Comparison of ENCODE assay signal across 8 cellular contexts in genomic region chr2:215166505-215166904, GRCh38. TPM values are rescaled to one million over a fixed set of nuclear protein-coding genes. Genes with fewer than 3 reads are reported as not detected.
"Had no signal": no experiment of that assay in that cellular context is flagged by ENCODE, and none has a peak within 500 bp of the region (broad histone marks: within the 10 kb centered on the region; RNA-seq: fewer than 3 reads in every experiment).

No MANE protein-coding gene starts in this region.

RNA-seq across cellular contexts. Expression of gene ABCA12, which starts 28.1 kb away (rescaled TPM):
- total RNA-seq: OCI-LY7; Peyer's patch; Right ventricle myocardium inferior; Right ventricle myocardium superior; RPMI7951; SK-MEL-5; T-cell; T-helper 1 cell treated with Interleukin-12 subunit alpha and Interleukin-12 subunit beta and Interleukin-4 antibody, amounts not matched to agents 30 ng/mL and 1 ng/mL, for 36 hours had no signal
